In the genomic region with DNA sequence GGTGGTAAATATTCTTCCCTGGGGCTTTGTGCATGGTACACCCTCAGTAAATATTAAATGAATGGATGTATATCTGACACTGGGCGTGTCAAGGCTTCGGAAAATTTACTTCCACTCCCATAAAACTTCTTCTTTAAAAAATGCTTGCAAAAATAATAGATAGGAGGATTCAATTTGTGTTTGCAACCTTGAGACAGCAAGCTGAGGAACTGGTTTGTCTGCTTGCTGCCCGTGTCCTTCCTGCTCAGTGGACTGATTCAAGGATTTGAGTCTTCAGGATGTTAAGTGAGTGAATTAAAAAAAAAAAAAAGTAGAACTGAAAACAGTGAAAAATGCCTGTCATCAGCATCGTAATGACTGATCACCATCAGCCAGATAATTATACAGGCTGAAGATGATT, we compare ENCODE assay signal across 31 cellular contexts.
DNase-seq lines count a peak whose midpoint lies in the region; ATAC-seq, FAIRE-seq and TF ChIP-seq lines count a peak whose summit lies in the region.
"Had no signal": no experiment of that assay in that cellular context is flagged by ENCODE, and none has a peak within 500 bp of the region (broad histone marks: within the 10 kb centered on the region; RNA-seq: fewer than 3 reads in every experiment).

No MANE protein-coding gene starts in this region.

- no peak overlapping the region for H3K27ac ChIP-seq in epithelial cell of prostate
- H3K27ac ChIP-seq: cardiac muscle cell, colonic mucosa, foreskin keratinocyte, heart right ventricle, neural progenitor cell, right lobe of liver, SJSA1 had no signal

- DNase-seq in NCI-H1417 (lab: John Stamatoyannopoulos, UW), result peak in 2 of 3 experiments; percentile 50 to 82
- DNase-seq in NCI-H1417 treated with DMSO at 0.1 percent for 48 hours (lab: John Stamatoyannopoulos, UW), result no peak
- DNase-seq in NCI-H526 treated with DMSO at 0.1 percent for 48 hours (lab: John Stamatoyannopoulos, UW), result peak; percentile 5
- peak; percentile 14 for DNase-seq in epithelial cell of prostate (ENCODE audit: low read depth, low spot score)
- no peak for DNase-seq in type B pancreatic cell (ENCODE audit: extremely low spot score, unreplicated experiment)
- no peak for DNase-seq in H54 (ENCODE audit: insufficient read length, low spot score)
- DNase-seq in NCI-H1436 treated with DMSO at 0.1 percent for 48 hours (lab: John Stamatoyannopoulos, UW), result no peak
- DNase-seq: activated CD4-positive, CD25-positive, alpha-beta regulatory T cell treated with anti-CD3 and anti-CD28 coated beads, Interleukin-2, amount 50 U/mL, for 72 hours; activated CD8-positive, alpha-beta T cell treated with anti-CD3 and anti-CD28 coated beads for 36 hours; amygdala; CD4-positive, CD25-positive, alpha-beta regulatory T cell; colonic mucosa; DMS 273 treated with DMSO at 0.1 percent for 48 hours; effector CD8-positive, alpha-beta T cell; heart right ventricle; KBM-7; MG63; NCI-H1436; NCI-H524 treated with DMSO at 0.1 percent for 48 hours; right lobe of liver; stimulated activated CD4-positive, alpha-beta T cell treated with anti-CD3 and anti-CD28 coated beads, Interleukin-4, amount 100 ng/mL, for 1 hour had no signal

- peaks cover 8% of the 10 kb centered on the region for H3K27me3 Mint-ChIP-seq in type B pancreatic cell
- H3K27me3 Mint-ChIP-seq: activated CD8-positive, alpha-beta T cell treated with anti-CD3 and anti-CD28 coated beads for 36 hours; activated naive CD4-positive, alpha-beta T cell treated with anti-CD3 and anti-CD28 coated beads, Interleukin-2, amount 50 U/mL, for 24 hours; activated T-helper 17 cell treated with anti-CD3 and anti-CD28 coated beads, Interleukin-2, amount 50 U/mL, for 72 hours; memory B cell had no signal

- no peak for FAIRE-seq in H54 (lab: Jason Lieb, UNC)

- peak overlapping the region; percentile 39 for H3K27ac Mint-ChIP-seq in type B pancreatic cell
- H3K27ac Mint-ChIP-seq: activated CD8-positive, alpha-beta T cell treated with anti-CD3 and anti-CD28 coated beads for 36 hours; activated naive CD4-positive, alpha-beta T cell treated with anti-CD3 and anti-CD28 coated beads, Interleukin-2, amount 50 U/mL, for 24 hours; activated T-helper 17 cell treated with anti-CD3 and anti-CD28 coated beads, Interleukin-2, amount 50 U/mL, for 72 hours; CD4-positive, CD25-positive, alpha-beta regulatory T cell; memory B cell; neural progenitor cell had no signal

- ATAC-seq in GM18519 (IDR thresholded peaks at IDR 0.05; ENCODE audit: low FRiP score, unreplicated experiment), result no peak
- ATAC-seq: activated CD8-positive, alpha-beta T cell treated with anti-CD3 and anti-CD28 coated beads for 36 hours; activated T-helper 17 cell treated with anti-CD3 and anti-CD28 coated beads, Interleukin-2, amount 50 U/mL, for 72 hours; foreskin keratinocyte; HCT116; heart right ventricle; left lobe of liver; right lobe of liver had no signal

- peak overlapping the region; percentile 21 for H3K4me3 Mint-ChIP-seq in type B pancreatic cell
- H3K4me3 Mint-ChIP-seq: activated CD8-positive, alpha-beta T cell treated with anti-CD3 and anti-CD28 coated beads for 36 hours; activated naive CD4-positive, alpha-beta T cell treated with anti-CD3 and anti-CD28 coated beads, Interleukin-2, amount 50 U/mL, for 24 hours; activated T-helper 17 cell treated with anti-CD3 and anti-CD28 coated beads, Interleukin-2, amount 50 U/mL, for 72 hours; CD4-positive, CD25-positive, alpha-beta regulatory T cell; memory B cell; neural progenitor cell had no signal

- no peak for TF ChIP-seq CTCF in type B pancreatic cell (conservative IDR thresholded peaks at IDR 0.05)

- no peaks in the 10 kb centered on the region for H3K9me3 Mint-ChIP-seq in type B pancreatic cell
- H3K9me3 Mint-ChIP-seq: activated CD8-positive, alpha-beta T cell treated with anti-CD3 and anti-CD28 coated beads for 36 hours; memory B cell; neural progenitor cell had no signal

- no peak for TF ChIP-seq POLR2A in H54 (IDR thresholded peaks at IDR 0.05; ENCODE audit: low read depth, low read length)

- no peaks in the 10 kb centered on the region for H3K36me3 Mint-ChIP-seq in type B pancreatic cell
- H3K36me3 Mint-ChIP-seq: activated naive CD4-positive, alpha-beta T cell treated with anti-CD3 and anti-CD28 coated beads, Interleukin-2, amount 50 U/mL, for 24 hours; CD4-positive, CD25-positive, alpha-beta regulatory T cell; memory B cell had no signal

- no peaks in the 10 kb centered on the region for H3K4me1 Mint-ChIP-seq in type B pancreatic cell (ENCODE audit: unreplicated experiment)
- H3K4me1 Mint-ChIP-seq: activated naive CD4-positive, alpha-beta T cell treated with anti-CD3 and anti-CD28 coated beads, Interleukin-2, amount 50 U/mL, for 24 hours; activated T-helper 17 cell treated with anti-CD3 and anti-CD28 coated beads, Interleukin-2, amount 50 U/mL, for 72 hours; CD4-positive, CD25-positive, alpha-beta regulatory T cell; memory B cell; neural progenitor cell had no signal

Comparison
In these comparisons a context has a peak if more than half of its experiments do, and no peak if none do; other contexts are left out.
1. DNase-seq: peak in NCI-H1417 (2 of 3), NCI-H526 treated with DMSO at 0.1 percent for 48 hours (single experiment) and epithelial cell of prostate (single experiment); none in NCI-H1417 treated with DMSO at 0.1 percent for 48 hours (single experiment), type B pancreatic cell (single experiment), H54 (single experiment) and NCI-H1436 treated with DMSO at 0.1 percent for 48 hours (single experiment).